Comparison of ENCODE assay signal across 1 cellular context in the genomic region with DNA sequence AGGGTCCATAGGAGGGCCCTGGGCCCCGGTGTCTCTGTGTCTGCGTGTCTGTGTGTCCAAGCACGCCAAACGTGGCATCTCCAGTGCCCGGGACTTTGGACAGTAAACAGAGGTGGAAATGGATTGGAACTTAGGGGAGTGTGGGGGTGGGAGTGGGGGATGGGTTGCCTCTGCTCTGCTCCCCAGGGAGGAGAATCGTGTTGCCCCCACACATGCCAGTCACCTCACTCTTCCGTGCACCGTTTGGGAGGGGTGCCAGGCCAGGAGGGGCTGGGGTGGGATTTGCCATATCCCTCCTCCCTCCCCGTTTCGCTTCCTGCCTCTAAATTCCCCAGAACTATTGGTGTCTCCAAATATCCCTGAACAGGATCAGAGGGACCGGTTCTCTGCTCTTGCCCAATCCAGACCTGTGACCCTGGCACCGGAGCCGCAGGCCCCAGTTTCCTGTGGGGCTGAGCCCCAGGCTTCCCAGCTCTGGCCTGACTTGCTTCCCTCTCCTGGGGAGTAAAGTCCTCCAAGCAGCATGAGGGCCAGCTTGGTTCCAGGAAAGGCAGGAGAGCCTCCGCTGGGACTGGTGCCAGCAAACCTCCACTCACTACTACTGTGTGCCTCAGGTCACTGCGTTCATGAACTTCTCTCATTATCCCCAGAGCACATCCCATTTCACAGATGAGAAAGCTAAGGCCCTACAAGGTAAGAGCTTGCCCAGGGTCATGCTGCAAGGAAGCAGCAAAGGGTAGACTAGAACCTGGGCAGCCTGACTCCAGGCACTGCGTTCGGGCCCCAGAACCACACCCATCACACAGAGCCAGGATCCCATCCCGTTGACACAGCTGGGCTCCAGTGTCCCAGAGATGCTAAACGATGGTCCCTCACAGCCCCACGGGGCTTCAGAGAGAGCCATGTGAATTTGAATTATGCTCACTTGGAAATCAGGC.
TF ChIP-seq lines count a peak whose summit lies in the region.

A gene with protein sequence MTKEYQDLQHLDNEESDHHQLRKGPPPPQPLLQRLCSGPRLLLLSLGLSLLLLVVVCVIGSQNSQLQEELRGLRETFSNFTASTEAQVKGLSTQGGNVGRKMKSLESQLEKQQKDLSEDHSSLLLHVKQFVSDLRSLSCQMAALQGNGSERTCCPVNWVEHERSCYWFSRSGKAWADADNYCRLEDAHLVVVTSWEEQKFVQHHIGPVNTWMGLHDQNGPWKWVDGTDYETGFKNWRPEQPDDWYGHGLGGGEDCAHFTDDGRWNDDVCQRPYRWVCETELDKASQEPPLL (minus strand): TSS at position 54 of the 938 bp plus-strand sequence. CDS start 807 bp downstream, outside the sequence.

TF ChIP-seq in HepG2, 621 proteins besides CTCF, POLR2A, EP300 and RAD21 (continued from another document and continues in another):
- TF ChIP-seq ATF2 (CRISPR knock-in tag; IDR thresholded peaks at IDR 0.05) (peak; percentile 60; the same call in 1 of the 2 replicates), HMGA1 (CRISPR knock-in tag; conservative IDR thresholded peaks at IDR 0.05) (no peak), HOXA7 (CRISPR knock-in tag; IDR thresholded peaks at IDR 0.05) (no peak), ZNF83 (CRISPR knock-in tag; IDR thresholded peaks at IDR 0.05; ENCODE audit: borderline replicate concordance) (no peak), TSC22D2 (CRISPR knock-in tag; IDR thresholded peaks at IDR 0.05; ENCODE audit: borderline replicate concordance) (0 out of 2 replicates have a peak, but pooled peaks have one; percentile 72), ZNF800 (CRISPR knock-in tag; IDR thresholded peaks at IDR 0.05) (no peak), KLF16 (CRISPR knock-in tag; IDR thresholded peaks at IDR 0.05) (peak in 1 of 2 experiments; percentile 96; a peak in 2 of 4 replicates), ZNF275 (CRISPR knock-in tag; IDR thresholded peaks at IDR 0.05; ENCODE audit: borderline replicate concordance) (no peak), SMAD1 (CRISPR knock-in tag; IDR thresholded peaks at IDR 0.05; ENCODE audit: borderline replicate concordance, low read depth) (no peak; the same call in 1 of the 2 replicates), FOXA3 (CRISPR knock-in tag; IDR thresholded peaks at IDR 0.05) (peak; percentile 67), ZNF615 (CRISPR knock-in tag; IDR thresholded peaks at IDR 0.05; ENCODE audit: borderline replicate concordance) (no peak; the same call in 1 of the 2 replicates), U2AF2 (IDR thresholded peaks at IDR 0.05; ENCODE audit: low read depth, low read length) (no peak), ZBTB1 (CRISPR knock-in tag; IDR thresholded peaks at IDR 0.05; ENCODE audit: borderline replicate concordance) (no peak), KDM5B (CRISPR knock-in tag; IDR thresholded peaks at IDR 0.05; ENCODE audit: borderline replicate concordance) (peak; percentile 65; the same call in 1 of the 2 replicates), CCDC6 (CRISPR knock-in tag; IDR thresholded peaks at IDR 0.05) (peak; percentile 51; the same call in 1 of the 2 replicates), ARNTL (CRISPR knock-in tag; IDR thresholded peaks at IDR 0.05) (no peak; the same call in 1 of the 2 replicates), ZNF20 (CRISPR knock-in tag; IDR thresholded peaks at IDR 0.05) (no peak), NCOA2 (CRISPR knock-in tag; IDR thresholded peaks at IDR 0.05) (peak; percentile 91), ERF (CRISPR knock-in tag; IDR thresholded peaks at IDR 0.05) (peak; percentile 91), ZNF484 (CRISPR knock-in tag; IDR thresholded peaks at IDR 0.05; ENCODE audit: borderline replicate concordance, low read depth) (no peak), ZNF691 (CRISPR knock-in tag; IDR thresholded peaks at IDR 0.05; ENCODE audit: borderline replicate concordance, low read depth) (peak; percentile 30; the same call in 1 of the 2 replicates), ATF1 (CRISPR knock-in tag; IDR thresholded peaks at IDR 0.05) (no peak), GTF3A (CRISPR knock-in tag; conservative IDR thresholded peaks at IDR 0.05) (no peak), SMAD3 (CRISPR knock-in tag; IDR thresholded peaks at IDR 0.05) (peak; percentile 75), BRCA1 (CRISPR knock-in tag; IDR thresholded peaks at IDR 0.05) (no peak; the same call in 1 of the 2 replicates), FOSL1 (CRISPR knock-in tag; IDR thresholded peaks at IDR 0.05; ENCODE audit: borderline replicate concordance) (no peak), ZNF788 (CRISPR knock-in tag; IDR thresholded peaks at IDR 0.05; ENCODE audit: borderline replicate concordance) (peak; percentile 86; the same call in 1 of the 2 replicates), MED1 (CRISPR knock-in tag; IDR thresholded peaks at IDR 0.05) (peak; percentile 94), ZC3H13 (CRISPR knock-in tag; IDR thresholded peaks at IDR 0.05) (peak; percentile 47; the same call in 1 of the 2 replicates), CSRNP1 (CRISPR knock-in tag; IDR thresholded peaks at IDR 0.05) (no peak), ZSCAN29 (CRISPR knock-in tag; conservative IDR thresholded peaks at IDR 0.05) (peak; percentile 12; the same call in 1 of the 2 replicates), ZNF563 (CRISPR knock-in tag; IDR thresholded peaks at IDR 0.05) (no peak), MTF2 (CRISPR knock-in tag; IDR thresholded peaks at IDR 0.05; ENCODE audit: borderline replicate concordance) (0 out of 2 replicates have a peak, but pooled peaks have one; percentile 52), RARA (CRISPR knock-in tag; IDR thresholded peaks at IDR 0.05) (peak; percentile 76), NR3C1 (CRISPR knock-in tag; IDR thresholded peaks at IDR 0.05) (no peak), ZNF577 (CRISPR knock-in tag; IDR thresholded peaks at IDR 0.05; ENCODE audit: borderline replicate concordance, low read depth) (no peak), STAG1 (CRISPR knock-in tag; IDR thresholded peaks at IDR 0.05) (no peak; the same call in none of the 2 replicates), GABPA (IDR thresholded peaks at IDR 0.05; ENCODE audit: low read depth, low read length) (no peak), GABPA (CRISPR knock-in tag; IDR thresholded peaks at IDR 0.05; ENCODE audit: low read depth) (peak; percentile 50; the same call in 1 of the 2 replicates), ZNF234 (CRISPR knock-in tag; conservative IDR thresholded peaks at IDR 0.05) (no peak), KAT2B (IDR thresholded peaks at IDR 0.05; ENCODE audit: borderline replicate concordance, low read depth, low read length) (no peak), HMG20A (CRISPR knock-in tag; IDR thresholded peaks at IDR 0.05; ENCODE audit: borderline replicate concordance) (peak; percentile 65; the same call in 1 of the 2 replicates), JUNB (CRISPR knock-in tag; IDR thresholded peaks at IDR 0.05; ENCODE audit: borderline replicate concordance) (no peak), ZFP36L2 (CRISPR knock-in tag; IDR thresholded peaks at IDR 0.05) (no peak), ZNF670 (CRISPR knock-in tag; IDR thresholded peaks at IDR 0.05; ENCODE audit: borderline replicate concordance) (peak; percentile 65; the same call in 1 of the 2 replicates), AHR (CRISPR knock-in tag; IDR thresholded peaks at IDR 0.05) (peak; percentile 47; the same call in 1 of the 2 replicates), ZNF703 (CRISPR knock-in tag; IDR thresholded peaks at IDR 0.05; ENCODE audit: borderline replicate concordance) (peak; percentile 29; the same call in 1 of the 2 replicates), BORCS8-MEF2B (CRISPR knock-in tag; IDR thresholded peaks at IDR 0.05) (no peak), SKI (IDR thresholded peaks at IDR 0.05; ENCODE audit: partially characterized antibody) (peak; percentile 42), FOXC1 (CRISPR knock-in tag; IDR thresholded peaks at IDR 0.05; ENCODE audit: borderline replicate concordance) (no peak; the same call in 1 of the 2 replicates), CENPX (CRISPR knock-in tag; IDR thresholded peaks at IDR 0.05) (no peak)
- TF ChIP-seq, protein P1, sequence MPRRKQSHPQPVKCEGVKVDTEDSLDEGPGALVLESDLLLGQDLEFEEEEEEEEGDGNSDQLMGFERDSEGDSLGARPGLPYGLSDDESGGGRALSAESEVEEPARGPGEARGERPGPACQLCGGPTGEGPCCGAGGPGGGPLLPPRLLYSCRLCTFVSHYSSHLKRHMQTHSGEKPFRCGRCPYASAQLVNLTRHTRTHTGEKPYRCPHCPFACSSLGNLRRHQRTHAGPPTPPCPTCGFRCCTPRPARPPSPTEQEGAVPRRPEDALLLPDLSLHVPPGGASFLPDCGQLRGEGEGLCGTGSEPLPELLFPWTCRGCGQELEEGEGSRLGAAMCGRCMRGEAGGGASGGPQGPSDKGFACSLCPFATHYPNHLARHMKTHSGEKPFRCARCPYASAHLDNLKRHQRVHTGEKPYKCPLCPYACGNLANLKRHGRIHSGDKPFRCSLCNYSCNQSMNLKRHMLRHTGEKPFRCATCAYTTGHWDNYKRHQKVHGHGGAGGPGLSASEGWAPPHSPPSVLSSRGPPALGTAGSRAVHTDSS (CRISPR knock-in tag; conservative IDR thresholded peaks at IDR 0.05), result no peak
- TF ChIP-seq, protein P2, sequence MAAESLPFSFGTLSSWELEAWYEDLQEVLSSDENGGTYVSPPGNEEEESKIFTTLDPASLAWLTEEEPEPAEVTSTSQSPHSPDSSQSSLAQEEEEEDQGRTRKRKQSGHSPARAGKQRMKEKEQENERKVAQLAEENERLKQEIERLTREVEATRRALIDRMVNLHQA (CRISPR knock-in tag; IDR thresholded peaks at IDR 0.05), result no peak
- TF ChIP-seq, protein P3, sequence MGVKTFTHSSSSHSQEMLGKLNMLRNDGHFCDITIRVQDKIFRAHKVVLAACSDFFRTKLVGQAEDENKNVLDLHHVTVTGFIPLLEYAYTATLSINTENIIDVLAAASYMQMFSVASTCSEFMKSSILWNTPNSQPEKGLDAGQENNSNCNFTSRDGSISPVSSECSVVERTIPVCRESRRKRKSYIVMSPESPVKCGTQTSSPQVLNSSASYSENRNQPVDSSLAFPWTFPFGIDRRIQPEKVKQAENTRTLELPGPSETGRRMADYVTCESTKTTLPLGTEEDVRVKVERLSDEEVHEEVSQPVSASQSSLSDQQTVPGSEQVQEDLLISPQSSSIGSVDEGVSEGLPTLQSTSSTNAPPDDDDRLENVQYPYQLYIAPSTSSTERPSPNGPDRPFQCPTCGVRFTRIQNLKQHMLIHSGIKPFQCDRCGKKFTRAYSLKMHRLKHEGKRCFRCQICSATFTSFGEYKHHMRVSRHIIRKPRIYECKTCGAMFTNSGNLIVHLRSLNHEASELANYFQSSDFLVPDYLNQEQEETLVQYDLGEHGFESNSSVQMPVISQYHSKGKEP (CRISPR knock-in tag; IDR thresholded peaks at IDR 0.05), result no peak
- TF ChIP-seq, protein P4, sequence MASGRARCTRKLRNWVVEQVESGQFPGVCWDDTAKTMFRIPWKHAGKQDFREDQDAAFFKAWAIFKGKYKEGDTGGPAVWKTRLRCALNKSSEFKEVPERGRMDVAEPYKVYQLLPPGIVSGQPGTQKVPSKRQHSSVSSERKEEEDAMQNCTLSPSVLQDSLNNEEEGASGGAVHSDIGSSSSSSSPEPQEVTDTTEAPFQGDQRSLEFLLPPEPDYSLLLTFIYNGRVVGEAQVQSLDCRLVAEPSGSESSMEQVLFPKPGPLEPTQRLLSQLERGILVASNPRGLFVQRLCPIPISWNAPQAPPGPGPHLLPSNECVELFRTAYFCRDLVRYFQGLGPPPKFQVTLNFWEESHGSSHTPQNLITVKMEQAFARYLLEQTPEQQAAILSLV (CRISPR knock-in tag; IDR thresholded peaks at IDR 0.05; ENCODE audit: borderline replicate concordance), result no peak
